Comparison of ENCODE assay signal across 1 cellular context in the genomic region with DNA sequence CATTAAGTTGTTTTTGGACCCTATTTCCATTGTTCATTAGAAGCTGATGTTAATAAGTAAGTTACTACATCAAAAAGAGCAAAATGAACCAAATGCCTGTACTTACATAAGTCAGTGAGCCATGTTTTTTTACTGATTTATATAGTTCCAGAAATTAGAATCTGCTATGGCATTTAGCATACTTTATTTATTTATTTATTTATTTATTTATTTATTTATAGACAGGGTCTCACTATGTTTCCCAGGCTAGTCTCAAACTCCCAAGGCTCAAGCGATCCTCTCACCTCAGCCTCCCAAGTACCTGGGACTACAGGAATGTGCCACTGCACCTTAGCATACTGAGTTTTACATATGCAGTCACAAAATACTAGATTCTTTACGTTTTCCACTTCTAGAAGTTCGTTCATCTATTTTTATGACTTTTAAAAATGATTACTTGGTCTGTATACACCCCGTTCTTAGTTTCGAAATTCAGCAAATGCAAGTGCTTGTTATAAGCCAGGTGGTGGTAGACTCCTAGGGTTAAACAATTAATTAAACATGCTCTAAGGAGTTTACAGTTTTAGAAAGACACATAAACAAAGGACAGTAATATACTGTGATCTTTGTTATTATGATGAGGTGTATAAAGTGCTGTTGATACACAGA.
A peak's percentile ranks its signal among the peaks of the same experiment; 100 is the strongest.
TF ChIP-seq lines count a peak whose summit lies in the region.

No MANE protein-coding gene starts in this region.

TF ChIP-seq in HepG2, 621 proteins besides CTCF, POLR2A, EP300 and RAD21 (continued from another document):
- TF ChIP-seq, protein P1, sequence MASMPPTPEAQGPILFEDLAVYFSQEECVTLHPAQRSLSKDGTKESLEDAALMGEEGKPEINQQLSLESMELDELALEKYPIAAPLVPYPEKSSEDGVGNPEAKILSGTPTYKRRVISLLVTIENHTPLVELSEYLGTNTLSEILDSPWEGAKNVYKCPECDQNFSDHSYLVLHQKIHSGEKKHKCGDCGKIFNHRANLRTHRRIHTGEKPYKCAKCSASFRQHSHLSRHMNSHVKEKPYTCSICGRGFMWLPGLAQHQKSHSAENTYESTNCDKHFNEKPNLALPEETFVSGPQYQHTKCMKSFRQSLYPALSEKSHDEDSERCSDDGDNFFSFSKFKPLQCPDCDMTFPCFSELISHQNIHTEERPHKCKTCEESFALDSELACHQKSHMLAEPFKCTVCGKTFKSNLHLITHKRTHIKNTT (CRISPR knock-in tag; IDR thresholded peaks at IDR 0.05) = no peak
- peak; percentile 8; the same call in 1 of the 2 replicates for TF ChIP-seq SIX4 (CRISPR knock-in tag; IDR thresholded peaks at IDR 0.05)
- TF ChIP-seq, protein P2, sequence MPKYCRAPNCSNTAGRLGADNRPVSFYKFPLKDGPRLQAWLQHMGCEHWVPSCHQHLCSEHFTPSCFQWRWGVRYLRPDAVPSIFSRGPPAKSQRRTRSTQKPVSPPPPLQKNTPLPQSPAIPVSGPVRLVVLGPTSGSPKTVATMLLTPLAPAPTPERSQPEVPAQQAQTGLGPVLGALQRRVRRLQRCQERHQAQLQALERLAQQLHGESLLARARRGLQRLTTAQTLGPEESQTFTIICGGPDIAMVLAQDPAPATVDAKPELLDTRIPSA (CRISPR knock-in tag; IDR thresholded peaks at IDR 0.05; ENCODE audit: borderline replicate concordance) = no peak
- TF ChIP-seq, protein P3, sequence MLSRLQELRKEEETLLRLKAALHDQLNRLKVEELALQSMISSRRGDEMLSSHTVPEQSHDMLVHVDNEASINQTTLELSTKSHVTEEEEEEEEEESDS (CRISPR knock-in tag; IDR thresholded peaks at IDR 0.05; ENCODE audit: borderline replicate concordance) = 0 out of 2 replicates have a peak, but pooled peaks have one; percentile 29
- TF ChIP-seq ZNF879 (CRISPR knock-in tag; IDR thresholded peaks at IDR 0.05) = 0 out of 2 replicates have a peak, but pooled peaks have one; percentile 53
